In genomic region chr17:34626141-34626681, GRCh38 we compare ENCODE assay signal across 2 cellular contexts.
TF ChIP-seq lines count a peak whose summit lies in the region.

No MANE protein-coding gene starts in this region.

TF ChIP-seq in IMR-90, 13 proteins besides CTCF, POLR2A, EP300 and RAD21:
- TF ChIP-seq RCOR1 (IDR thresholded peaks at IDR 0.05; ENCODE audit: insufficient replicate concordance, low read length) (no peak), NFE2L2 (IDR thresholded peaks at IDR 0.05; ENCODE audit: low read depth, low read length) (no peak), BHLHE40 (IDR thresholded peaks at IDR 0.05; ENCODE audit: low read depth, low read length) (no peak), CHD1 (IDR thresholded peaks at IDR 0.05; ENCODE audit: low read depth, low read length) (no peak)
- TF ChIP-seq, protein P1, sequence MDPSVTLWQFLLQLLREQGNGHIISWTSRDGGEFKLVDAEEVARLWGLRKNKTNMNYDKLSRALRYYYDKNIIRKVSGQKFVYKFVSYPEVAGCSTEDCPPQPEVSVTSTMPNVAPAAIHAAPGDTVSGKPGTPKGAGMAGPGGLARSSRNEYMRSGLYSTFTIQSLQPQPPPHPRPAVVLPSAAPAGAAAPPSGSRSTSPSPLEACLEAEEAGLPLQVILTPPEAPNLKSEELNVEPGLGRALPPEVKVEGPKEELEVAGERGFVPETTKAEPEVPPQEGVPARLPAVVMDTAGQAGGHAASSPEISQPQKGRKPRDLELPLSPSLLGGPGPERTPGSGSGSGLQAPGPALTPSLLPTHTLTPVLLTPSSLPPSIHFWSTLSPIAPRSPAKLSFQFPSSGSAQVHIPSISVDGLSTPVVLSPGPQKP (IDR thresholded peaks at IDR 0.05; ENCODE audit: borderline replicate concordance, low read depth, low read length) = no peak

TF ChIP-seq in SK-N-SH, 30 proteins besides CTCF, POLR2A, EP300 and RAD21:
- TF ChIP-seq MAX (IDR thresholded peaks at IDR 0.05; ENCODE audit: low read depth) (no peak), TEAD4 (IDR thresholded peaks at IDR 0.05; ENCODE audit: borderline replicate concordance, insufficient read depth) (no peak), NFIC (IDR thresholded peaks at IDR 0.05; ENCODE audit: borderline replicate concordance) (no peak), GABPA (IDR thresholded peaks at IDR 0.05; ENCODE audit: low read depth) (no peak), TCF12 (IDR thresholded peaks at IDR 0.05) (no peak), TAF1 (IDR thresholded peaks at IDR 0.05; ENCODE audit: borderline replicate concordance, low read depth, low read length) (no peak), POLR2AphosphoS5 (IDR thresholded peaks at IDR 0.05; ENCODE audit: low read depth, low read length) (no peak), YY1 (IDR thresholded peaks at IDR 0.05; ENCODE audit: low read depth) (no peak), NRF1 (IDR thresholded peaks at IDR 0.05; ENCODE audit: low read depth, low read length) (no peak), SMC3 (IDR thresholded peaks at IDR 0.05; ENCODE audit: low read depth, low read length) (no peak), GATA2 (CRISPR knock-in tag; IDR thresholded peaks at IDR 0.05) (no peak)
- TF ChIP-seq, protein P2, sequence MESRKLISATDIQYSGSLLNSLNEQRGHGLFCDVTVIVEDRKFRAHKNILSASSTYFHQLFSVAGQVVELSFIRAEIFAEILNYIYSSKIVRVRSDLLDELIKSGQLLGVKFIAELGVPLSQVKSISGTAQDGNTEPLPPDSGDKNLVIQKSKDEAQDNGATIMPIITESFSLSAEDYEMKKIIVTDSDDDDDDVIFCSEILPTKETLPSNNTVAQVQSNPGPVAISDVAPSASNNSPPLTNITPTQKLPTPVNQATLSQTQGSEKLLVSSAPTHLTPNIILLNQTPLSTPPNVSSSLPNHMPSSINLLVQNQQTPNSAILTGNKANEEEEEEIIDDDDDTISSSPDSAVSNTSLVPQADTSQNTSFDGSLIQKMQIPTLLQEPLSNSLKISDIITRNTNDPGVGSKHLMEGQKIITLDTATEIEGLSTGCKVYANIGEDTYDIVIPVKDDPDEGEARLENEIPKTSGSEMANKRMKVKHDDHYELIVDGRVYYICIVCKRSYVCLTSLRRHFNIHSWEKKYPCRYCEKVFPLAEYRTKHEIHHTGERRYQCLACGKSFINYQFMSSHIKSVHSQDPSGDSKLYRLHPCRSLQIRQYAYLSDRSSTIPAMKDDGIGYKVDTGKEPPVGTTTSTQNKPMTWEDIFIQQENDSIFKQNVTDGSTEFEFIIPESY (IDR thresholded peaks at IDR 0.05; ENCODE audit: borderline replicate concordance, low read depth) = no peak
- TF ChIP-seq, protein P3, sequence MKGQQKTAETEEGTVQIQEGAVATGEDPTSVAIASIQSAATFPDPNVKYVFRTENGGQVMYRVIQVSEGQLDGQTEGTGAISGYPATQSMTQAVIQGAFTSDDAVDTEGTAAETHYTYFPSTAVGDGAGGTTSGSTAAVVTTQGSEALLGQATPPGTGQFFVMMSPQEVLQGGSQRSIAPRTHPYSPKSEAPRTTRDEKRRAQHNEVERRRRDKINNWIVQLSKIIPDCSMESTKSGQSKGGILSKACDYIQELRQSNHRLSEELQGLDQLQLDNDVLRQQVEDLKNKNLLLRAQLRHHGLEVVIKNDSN (IDR thresholded peaks at IDR 0.05; ENCODE audit: borderline replicate concordance, low read depth) = no peak
- TF ChIP-seq, protein P4, sequence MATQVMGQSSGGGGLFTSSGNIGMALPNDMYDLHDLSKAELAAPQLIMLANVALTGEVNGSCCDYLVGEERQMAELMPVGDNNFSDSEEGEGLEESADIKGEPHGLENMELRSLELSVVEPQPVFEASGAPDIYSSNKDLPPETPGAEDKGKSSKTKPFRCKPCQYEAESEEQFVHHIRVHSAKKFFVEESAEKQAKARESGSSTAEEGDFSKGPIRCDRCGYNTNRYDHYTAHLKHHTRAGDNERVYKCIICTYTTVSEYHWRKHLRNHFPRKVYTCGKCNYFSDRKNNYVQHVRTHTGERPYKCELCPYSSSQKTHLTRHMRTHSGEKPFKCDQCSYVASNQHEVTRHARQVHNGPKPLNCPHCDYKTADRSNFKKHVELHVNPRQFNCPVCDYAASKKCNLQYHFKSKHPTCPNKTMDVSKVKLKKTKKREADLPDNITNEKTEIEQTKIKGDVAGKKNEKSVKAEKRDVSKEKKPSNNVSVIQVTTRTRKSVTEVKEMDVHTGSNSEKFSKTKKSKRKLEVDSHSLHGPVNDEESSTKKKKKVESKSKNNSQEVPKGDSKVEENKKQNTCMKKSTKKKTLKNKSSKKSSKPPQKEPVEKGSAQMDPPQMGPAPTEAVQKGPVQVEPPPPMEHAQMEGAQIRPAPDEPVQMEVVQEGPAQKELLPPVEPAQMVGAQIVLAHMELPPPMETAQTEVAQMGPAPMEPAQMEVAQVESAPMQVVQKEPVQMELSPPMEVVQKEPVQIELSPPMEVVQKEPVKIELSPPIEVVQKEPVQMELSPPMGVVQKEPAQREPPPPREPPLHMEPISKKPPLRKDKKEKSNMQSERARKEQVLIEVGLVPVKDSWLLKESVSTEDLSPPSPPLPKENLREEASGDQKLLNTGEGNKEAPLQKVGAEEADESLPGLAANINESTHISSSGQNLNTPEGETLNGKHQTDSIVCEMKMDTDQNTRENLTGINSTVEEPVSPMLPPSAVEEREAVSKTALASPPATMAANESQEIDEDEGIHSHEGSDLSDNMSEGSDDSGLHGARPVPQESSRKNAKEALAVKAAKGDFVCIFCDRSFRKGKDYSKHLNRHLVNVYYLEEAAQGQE (IDR thresholded peaks at IDR 0.05; ENCODE audit: low read depth, low read length) = no peak
